Comparison of ENCODE assay signal across 9 cellular contexts in genomic region chr1:85612704-85613361, GRCh38. TPM values are rescaled to one million over a fixed set of nuclear protein-coding genes. Genes with fewer than 3 reads are reported as not detected.
DNase-seq lines count a peak whose midpoint lies in the region; ATAC-seq, FAIRE-seq and TF ChIP-seq lines count a peak whose summit lies in the region.
"Had no signal": no experiment of that assay in that cellular context is flagged by ENCODE, and none has a peak within 500 bp of the region (broad histone marks: within the 10 kb centered on the region; RNA-seq: fewer than 3 reads in every experiment).

No MANE protein-coding gene starts in this region.

- H3K79me2 ChIP-seq in astrocyte (ENCODE audit: insufficient read depth, low read length): no peaks in the 10 kb centered on the region

- peak overlapping the region; percentile 43 for H3K4me3 Mint-ChIP-seq in astrocyte (ENCODE audit: unreplicated experiment)
- H3K4me3 Mint-ChIP-seq: central memory CD8-positive, alpha-beta T cell had no signal

- no peaks in the 10 kb centered on the region for H3K9me3 Mint-ChIP-seq in astrocyte (ENCODE audit: unreplicated experiment)
- H3K9me3 Mint-ChIP-seq: central memory CD8-positive, alpha-beta T cell had no signal

- peaks cover 50% of the 10 kb centered on the region for H3K4me1 ChIP-seq in astrocyte (ENCODE audit: insufficient read depth, low read length)
- peaks cover 10 to 15% of the 10 kb centered on the region in 2 donors for H3K4me1 ChIP-seq in left lung

- peak overlapping the region; percentile 98 for H3K27ac ChIP-seq in astrocyte (ENCODE audit: low read depth, low read length)
- peak overlapping the region; percentile 73 to 77 for H3K27ac ChIP-seq in left lung

- peak overlapping the region; percentile 80 for H3K9ac ChIP-seq in astrocyte (ENCODE audit: low read length)

- DNase-seq in AG08395 (ENCODE audit: low spot score): peak; percentile 81
- peak; percentile 76 for DNase-seq in HK-2 (ENCODE audit: unreplicated experiment)
- peak; percentile 97 for DNase-seq in astrocyte (ENCODE audit: low read depth)
- no peak for DNase-seq in left lung
- no peak for DNase-seq in activated T-cell treated with anti-CD3 and anti-CD28 coated beads, Interleukin-2, amount 50 U/mL, for 48 hours
- no peak for DNase-seq in T-helper 9 cell
- DNase-seq in ureter (ENCODE audit: low spot score): no peak

- H3K4me1 Mint-ChIP-seq in astrocyte (ENCODE audit: low read depth, unreplicated experiment): peaks cover 61% of the 10 kb centered on the region
- H3K4me1 Mint-ChIP-seq: central memory CD8-positive, alpha-beta T cell had no signal

- peak; percentile 77 for ATAC-seq in left lung
- no peak for ATAC-seq in GM19395 (IDR thresholded peaks at IDR 0.05; ENCODE audit: unreplicated experiment)

- H3K27ac Mint-ChIP-seq in astrocyte (ENCODE audit: unreplicated experiment): peak overlapping the region; percentile 99

- H3K36me3 ChIP-seq in astrocyte (ENCODE audit: insufficient read depth, low read length) (no peaks in the 10 kb centered on the region), left lung (no peaks in the 10 kb centered on the region)

- H2AFZ ChIP-seq in astrocyte (ENCODE audit: low read depth, low read length): no peak overlapping the region

- FAIRE-seq in astrocyte (lab: Jason Lieb, UNC): peak; percentile 99

- H3K36me3 Mint-ChIP-seq in astrocyte (ENCODE audit: low read depth, unreplicated experiment): no peaks in the 10 kb centered on the region

- no peaks in the 10 kb centered on the region for H4K20me1 ChIP-seq in astrocyte (ENCODE audit: insufficient read depth, low read length)

- H3K27me3 Mint-ChIP-seq in astrocyte (ENCODE audit: low read depth, unreplicated experiment): no peaks in the 10 kb centered on the region
- H3K27me3 Mint-ChIP-seq: central memory CD8-positive, alpha-beta T cell had no signal

- TF ChIP-seq CTCF in astrocyte (IDR thresholded peaks at IDR 0.05; ENCODE audit: insufficient read depth, low read depth, low read length): peak; percentile 65
- no peak for TF ChIP-seq CTCF in left lung (IDR thresholded peaks at IDR 0.05)

- H3K9me3 ChIP-seq in astrocyte (ENCODE audit: insufficient read depth, low read depth, low read length) (no peaks in the 10 kb centered on the region), left lung (no peaks in the 10 kb centered on the region)

- H3K4me2 ChIP-seq in astrocyte (ENCODE audit: low read length): peak overlapping the region; percentile 65

- intact Hi-C loops in left lung (cut with DNase I): no loop called here

- H3K4me3 ChIP-seq in astrocyte (ENCODE audit: insufficient read depth, low read depth, low read length): peak overlapping the region; percentile 4
- H3K4me3 ChIP-seq in left lung: no peak overlapping the region

- no peaks in the 10 kb centered on the region for H3K27me3 ChIP-seq in astrocyte (ENCODE audit: insufficient read depth, low read length)
- peaks cover 0 to 7% of the 10 kb centered on the region in 2 donors for H3K27me3 ChIP-seq in left lung

RNA-seq across cellular contexts. Expression of gene CCN1, which starts 32.3 kb away (rescaled TPM):
- total RNA-seq in astrocyte: 624 and 672 TPM in 2 replicates
- total RNA-seq in left lung: 100 to 1,000 TPM; 163 to 554 TPM
- total RNA-seq in ureter: 25.5 TPM

Comparison
In these comparisons a context has a peak if more than half of its experiments do, and no peak if none do; other contexts are left out.
1. DNase-seq: peak in AG08395 (single experiment), HK-2 (single experiment) and astrocyte (single experiment); none in left lung (0 of 2), activated T-cell treated with anti-CD3 and anti-CD28 coated beads, Interleukin-2, amount 50 U/mL, for 48 hours (0 of 2), T-helper 9 cell (single experiment) and ureter (single experiment).